Comparison of ENCODE assay signal across 20 cellular contexts in the genomic region with DNA sequence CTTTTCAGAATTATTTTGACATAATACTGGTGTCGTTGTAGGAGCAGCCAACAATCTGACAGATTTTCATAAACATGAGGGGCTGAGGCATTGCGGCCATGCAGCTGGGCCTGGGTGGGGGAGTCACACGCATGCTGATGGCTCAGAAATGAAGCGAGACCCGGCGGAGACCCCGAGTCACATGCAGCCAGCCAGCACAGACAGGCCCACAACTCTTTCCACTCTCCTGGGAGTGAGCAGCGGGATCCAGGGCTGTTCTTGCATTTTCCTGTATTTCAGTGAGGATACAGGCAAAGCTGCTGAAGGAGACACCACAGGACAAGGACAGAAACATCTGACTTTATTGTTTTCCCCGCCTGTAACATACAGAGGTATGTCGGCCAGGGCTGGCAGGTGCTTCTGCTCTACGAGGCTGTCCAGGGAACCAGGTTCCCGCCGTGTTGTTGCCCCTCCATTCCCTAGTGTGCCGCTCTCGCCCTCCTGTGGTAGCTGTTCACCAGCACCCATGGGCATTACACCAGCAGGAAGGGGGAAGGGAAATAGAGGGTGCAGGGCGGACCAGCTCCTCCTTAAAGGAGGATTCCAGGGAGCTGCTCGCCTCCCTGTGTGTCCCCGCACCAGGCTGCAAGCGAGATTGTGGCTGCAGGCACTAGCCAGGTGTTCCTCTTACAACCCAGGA. TPM values are rescaled to one million over a fixed set of nuclear protein-coding genes. Genes with fewer than 3 reads are reported as not detected.
DNase-seq lines count a peak whose midpoint lies in the region; ATAC-seq, FAIRE-seq and TF ChIP-seq lines count a peak whose summit lies in the region.
"Had no signal": no experiment of that assay in that cellular context is flagged by ENCODE, and none has a peak within 500 bp of the region (broad histone marks: within the 10 kb centered on the region; RNA-seq: fewer than 3 reads in every experiment).

No MANE protein-coding gene starts in this region.

- H3K4me2 ChIP-seq in H1 (ENCODE audit: insufficient read depth in 1 of 2, low read depth in 2 of 2, low read length in 2 of 2): no peak overlapping the region
- H3K4me2 ChIP-seq: BLaER1 treated with 17β-estradiol and CSF1 and Interleukin-3, amounts not matched to agents 10 nM and 100 nM had no signal

- H2BK120ac ChIP-seq in H1 (replicated peaks; ENCODE audit: low read depth, low read length): no peak overlapping the region

- H3K9ac ChIP-seq in H1 (replicated peaks in 1 of 4; ENCODE audit: extremely low read depth in 1 of 4, low read depth in 3 of 4, low read length in 3 of 4): no peak overlapping the region
- H3K9ac ChIP-seq: BLaER1 treated with 17β-estradiol and CSF1 and Interleukin-3, amounts not matched to agents 10 nM and 100 nM had no signal

- H2AK5ac ChIP-seq in H1 (ENCODE audit: low read depth, low read length): no peak overlapping the region

- TF ChIP-seq POLR2A in H1 (IDR thresholded peaks at IDR 0.05; ENCODE audit: control extremely low read depth in 1 of 2, low read depth in 2 of 2, low read length in 2 of 2): no peak

- H3K4ac ChIP-seq in H1 (replicated peaks; ENCODE audit: insufficient read length, low read depth, low read length): no peak overlapping the region

- WGBS in H1 (ENCODE audit: extremely low coverage in 1 of 2, insufficient coverage in 1 of 2, insufficient read length in 1 of 2, insufficient replicate concordance in 2 of 2, low coverage in 1 of 2, low lambda C conversion rate in 2 of 2, missing lambda C conversion rate in 1 of 2), 2 experiments: 85% methylated on average over 19 of the region's 19 CpGs; no CpG with 5 or more reads in 1 of the 2 experiments

- H4K20me1 ChIP-seq in H1 (replicated peaks in 1 of 2; ENCODE audit: control insufficient read depth in 1 of 2, insufficient read depth in 2 of 2, low read length in 2 of 2): peaks cover 0 to 11% of the 10 kb centered on the region in 2 experiments
- H4K20me1 ChIP-seq: BLaER1 treated with 17β-estradiol and CSF1 and Interleukin-3, amounts not matched to agents 10 nM and 100 nM had no signal

- 0 out of 7 replicates have a peak, but pooled peaks cover 0 to 10% (median 2%) of the 10 kb centered on the region in 4 experiments for H3K4me1 ChIP-seq in H1 (replicated peaks in 1 of 4; ENCODE audit: control insufficient read depth in 3 of 4, insufficient read depth in 4 of 4, low read length in 3 of 4)
- H3K4me1 ChIP-seq: BLaER1 treated with 17β-estradiol and CSF1 and Interleukin-3, amounts not matched to agents 10 nM and 100 nM had no signal

- H3K23ac ChIP-seq in H1 (ENCODE audit: insufficient read length): no peak overlapping the region

- H2BK20ac ChIP-seq in H1 (ENCODE audit: low read length): no peak overlapping the region

- peak; percentile 60 to 71 for TF ChIP-seq RAD21 in H1 (IDR thresholded peaks at IDR 0.05 in 1 of 2, conservative IDR thresholded peaks at IDR 0.05 in 1 of 2; ENCODE audit: low read depth in 2 of 2, low read length in 2 of 2)

- peaks cover 12% of the 10 kb centered on the region; the same call in 1 of the 2 replicates for H3K23me2 ChIP-seq in H1 (ENCODE audit: low read depth, low read length)

- peaks cover 0 to 5% (median 4%) of the 10 kb centered on the region in 4 experiments; a peak in 4 of 7 replicates for H3K27me3 ChIP-seq in H1 (replicated peaks in 1 of 4; ENCODE audit: control insufficient read depth in 3 of 4, extremely low read depth in 1 of 4, insufficient read depth in 3 of 4, low read length in 3 of 4)
- H3K27me3 ChIP-seq: BLaER1 treated with 17β-estradiol and CSF1 and Interleukin-3, amounts not matched to agents 10 nM and 100 nM had no signal

- DNase-seq in DMS153 (lab: John Stamatoyannopoulos, UW) (peak; percentile 19), DMS153 treated with DMSO at 0.1 percent for 48 hours (lab: John Stamatoyannopoulos, UW; ENCODE audit: unreplicated experiment) (no peak), NCI-H146 treated with DMSO at 0.1 percent for 48 hours (lab: John Stamatoyannopoulos, UW; ENCODE audit: unreplicated experiment) (peak; percentile 57), H1 (ENCODE audit: low read depth in 1 of 2, low spot score in 2 of 2) (peak in 1 of 2 experiments; percentile 25), mesenteric fat pad (ENCODE audit: low spot score) (peak; percentile 80), NK-92 (lab: John Stamatoyannopoulos, UW; ENCODE audit: unreplicated experiment) (no peak), GM03348 (ENCODE audit: low spot score) (no peak)
- DNase-seq: activated B cell treated with CpG ODN at 0.5 μM for 24 hours; activated effector memory CD4-positive, alpha-beta T cell treated with anti-CD3 and anti-CD28 coated beads, Interleukin-2, amount 50 U/mL, for 16 hours; amygdala; NCI-H1092; NCI-H226; occipital lobe; PC-3; stimulated activated CD4-positive, alpha-beta T cell treated with anti-CD3 and anti-CD28 coated beads, Interleukin-4, amount 100 ng/mL, for 24 hours; SW 1271 had no signal

- H2BK15ac ChIP-seq in H1 (ENCODE audit: low read length): peak overlapping the region; percentile 88; the same call in 1 of the 2 replicates

- H2BK12ac ChIP-seq in H1 (ENCODE audit: low read depth, low read length): peak overlapping the region; percentile 63; the same call in 1 of the 2 replicates

- no peak for FAIRE-seq in H1 (lab: Jason Lieb, UNC)
- FAIRE-seq: GM12878 had no signal

- H3K79me2 ChIP-seq in H1 (ENCODE audit: control insufficient read depth in 1 of 2, insufficient read depth in 2 of 2, low read length in 2 of 2): no peaks in the 10 kb centered on the region

- no peak for TF ChIP-seq EP300 in H1 (IDR thresholded peaks at IDR 0.05; ENCODE audit: borderline replicate concordance in 1 of 2, low read depth in 2 of 2, low read length in 2 of 2)

- CTCF ChIA-PET in H1 (lab: Charles Lee; ENCODE audit: partially characterized antibody): interaction anchor here (0.6 to 4.8 kb wide), 16 partner anchors 9 to 467 kb away, joined by 3 to 32 read pairs (median 4); no protein-coding TSS in a partner anchor

- no peak overlapping the region for H3K14ac ChIP-seq in H1 (ENCODE audit: insufficient read length)

- ATAC-seq in GM21367 (IDR thresholded peaks at IDR 0.05; ENCODE audit: unreplicated experiment): no peak
- ATAC-seq: GM12878, PC-3 had no signal

- H2AFZ ChIP-seq in H1 (ENCODE audit: low read length): no peak overlapping the region

- H3K4me3 ChIP-seq in H1 (ENCODE audit: extremely low read depth in 1 of 4, insufficient read depth in 2 of 4, low read depth in 3 of 4, low read length in 4 of 4): no peak overlapping the region
- H3K4me3 ChIP-seq: BLaER1 treated with 17β-estradiol and CSF1 and Interleukin-3, amounts not matched to agents 10 nM and 100 nM; GM12878 had no signal

- H3K9me3 ChIP-seq in H1 (ENCODE audit: insufficient read depth in 2 of 2, low read depth in 1 of 2, low read length in 1 of 2): no peaks in the 10 kb centered on the region
- H3K9me3 ChIP-seq: BLaER1 treated with 17β-estradiol and CSF1 and Interleukin-3, amounts not matched to agents 10 nM and 100 nM had no signal

- no peak overlapping the region for H3K18ac ChIP-seq in H1 (ENCODE audit: extremely low read depth, low read length)

- no peak overlapping the region for H3K56ac ChIP-seq in H1 (replicated peaks; ENCODE audit: insufficient read length, low read depth, low read length)

- peak; percentile 35 to 48 (median 46) for TF ChIP-seq CTCF in H1 (IDR thresholded peaks at IDR 0.05; ENCODE audit: control extremely low read depth in 1 of 3, insufficient read depth in 1 of 3, low read depth in 1 of 3, low read length in 3 of 3)

- H3K36me3 ChIP-seq in H1 (ENCODE audit: control insufficient read depth in 2 of 4, insufficient read depth in 4 of 4, low read length in 3 of 4): no peaks in the 10 kb centered on the region
- H3K36me3 ChIP-seq: BLaER1 treated with 17β-estradiol and CSF1 and Interleukin-3, amounts not matched to agents 10 nM and 100 nM had no signal

- no peaks in the 10 kb centered on the region for H3K79me1 ChIP-seq in H1 (ENCODE audit: low read depth, low read length)

- POLR2A ChIA-PET in H1 (lab: Charles Lee; ENCODE audit: partially characterized antibody): interaction anchor here (1.2 kb wide), 1 partner anchor 33 kb away, joined by 4 read pairs; no protein-coding TSS in a partner anchor

- H2BK5ac ChIP-seq in H1 (ENCODE audit: low read depth, low read length): no peak overlapping the region

- H3K27ac ChIP-seq in H1 (ENCODE audit: low read depth, low read length): no peak overlapping the region
- H3K27ac ChIP-seq: 22Rv1; BLaER1 treated with 17β-estradiol and CSF1 and Interleukin-3, amounts not matched to agents 10 nM and 100 nM had no signal

- peak overlapping the region; percentile 30 for H4K91ac ChIP-seq in H1 (replicated peaks; ENCODE audit: insufficient read length, low read length)

- no peak overlapping the region for H4K5ac ChIP-seq in H1 (ENCODE audit: insufficient read length, low read depth, low read length)

- no peak overlapping the region for H4K8ac ChIP-seq in H1 (ENCODE audit: extremely low read depth, insufficient read depth, low read length)

TF ChIP-seq in H1, 55 proteins besides CTCF, POLR2A, EP300 and RAD21 (continues in another document):
- TF ChIP-seq YY1 (IDR thresholded peaks at IDR 0.05; ENCODE audit: low read depth, low read length): no peak

RNA-seq across cellular contexts. Expression of gene FZD10, which starts 30.5 kb away (rescaled TPM):
- 0.36 and 0.60 TPM in 2 replicates for total RNA-seq in H1 (2021; fragmentation: NEBNext Ultra II Directional; extraction: Animal tissue kit (Norgen Biotek cat#: 25700))
- 0.11 and 0.36 TPM in 2 replicates for polyA plus RNA-seq in H1 (2011; rRNA removed)
- polyA plus RNA-seq in H1 (2011; cell fraction: cytosol; rRNA removed): 0.32 TPM
- 0.58 TPM for polyA plus RNA-seq in H1 (2011; cell fraction: nucleus; rRNA removed)
- 0.10 to 0.36 TPM (median 0.24 TPM) in 4 replicates for polyA plus RNA-seq in H1 (2012, experiment 1 of 2)
- 0.20 TPM for polyA plus RNA-seq in H1 (2012, experiment 2 of 2)
- 0.41 TPM for polyA plus RNA-seq in H1 (2013, experiment 1 of 2)
- 0.52 TPM for polyA plus RNA-seq in H1 (2013, experiment 2 of 2)
- polyA minus RNA-seq in H1 (2011; rRNA and poly(A)+ RNA removed): 0.32 and 0.34 TPM in 2 replicates
- polyA minus RNA-seq in H1 (2011; cell fraction: cytosol; rRNA and poly(A)+ RNA removed): 0.51 TPM
- polyA minus RNA-seq in H1 (2011; cell fraction: nucleus; rRNA and poly(A)+ RNA removed): 2.1 TPM
- total RNA-seq in mesenteric fat pad: 1.2 TPM
- total RNA-seq: activated B cell treated with CpG ODN at 0.5 μM for 24 hours, GM12878, PC-3 had no signal
- polyA plus RNA-seq: GM12878 had no signal

Comparison
In these comparisons a context has a peak if more than half of its experiments do, and no peak if none do; other contexts are left out.
1. DNase-seq: peak in DMS153 (single experiment), NCI-H146 treated with DMSO at 0.1 percent for 48 hours (single experiment) and mesenteric fat pad (single experiment); none in DMS153 treated with DMSO at 0.1 percent for 48 hours (single experiment), NK-92 (single experiment) and GM03348 (single experiment).